Comparison of ENCODE assay signal across 20 cellular contexts in genomic region chr15:89628791-89629715, GRCh38. TPM values are rescaled to one million over a fixed set of nuclear protein-coding genes. Genes with fewer than 3 reads are reported as not detected.
A peak's percentile ranks its signal among the peaks of the same experiment; 100 is the strongest.
DNase-seq lines count a peak whose midpoint lies in the region; FAIRE-seq and TF ChIP-seq lines count a peak whose summit lies in the region.
"Had no signal": no experiment of that assay in that cellular context is flagged by ENCODE, and none has a peak within 500 bp of the region (broad histone marks: within the 10 kb centered on the region; RNA-seq: fewer than 3 reads in every experiment).

No MANE protein-coding gene starts in this region.

- intact Hi-C loops in left ventricle myocardium inferior (cut with micrococcal nuclease), result no loop called here

- H4K20me1 ChIP-seq in osteoblast (ENCODE audit: insufficient read depth, low read length), result no peaks in the 10 kb centered on the region

- DNase-seq in GM12891 (ENCODE audit: insufficient read length, low spot score) (peak; percentile 16), HuH-7 (ENCODE audit: low spot score) (peak; percentile 13), bronchial epithelial cell (ENCODE audit: low read depth) (no peak), osteoblast (ENCODE audit: insufficient read length, low spot score, missing footprints) (peak; percentile 38), retina (no peak), left ventricle myocardium inferior (no peak), NCI-H187 treated with DMSO at 0.1 percent for 48 hours (lab: John Stamatoyannopoulos, UW) (no peak)
- DNase-seq: activated CD4-positive, alpha-beta T cell treated with anti-CD3 and anti-CD28 coated beads, Interleukin-2, amount 50 U/mL, for 1 hour; activated naive CD4-positive, alpha-beta T cell treated with anti-CD3 and anti-CD28 coated beads for 36 hours; activated T-cell treated with anti-CD3 and anti-CD28 coated beads, Interleukin-2, amount 50 U/mL, for 1 hour; Caco-2; cerebellar nuclear complex; effector memory CD4-positive, alpha-beta T cell; EL; immature natural killer cell; lower lobe of right lung; NCI-H2029; NCI-H446 treated with DMSO at 0.1 percent for 48 hours; ovary; tibial artery had no signal

- no peaks in the 10 kb centered on the region for H3K79me2 ChIP-seq in osteoblast (ENCODE audit: insufficient read depth, low read length)

- TF ChIP-seq CTCF in bronchial epithelial cell (IDR thresholded peaks at IDR 0.05; ENCODE audit: insufficient read depth, low read length, severe bottlenecking) (no peak), osteoblast (IDR thresholded peaks at IDR 0.05; ENCODE audit: extremely low read depth, low read depth, low read length) (no peak), left ventricle myocardium inferior (IDR thresholded peaks at IDR 0.05; ENCODE audit: borderline replicate concordance) (no peak)

- H3K27ac ChIP-seq in osteoblast (ENCODE audit: low read depth, low read length), result no peak overlapping the region
- H3K27ac ChIP-seq in left ventricle myocardium inferior (replicated peaks), result no peak overlapping the region
- H3K27ac ChIP-seq: lower lobe of right lung, ovary, tibial artery had no signal

- H2AFZ ChIP-seq in osteoblast (ENCODE audit: low read length), result no peak overlapping the region

- H3K4me2 ChIP-seq in osteoblast (ENCODE audit: insufficient read depth, low read length), result no peak overlapping the region

- FAIRE-seq in GM12891 (lab: Jason Lieb, UNC), result no peak
- FAIRE-seq in bronchial epithelial cell (lab: Jason Lieb, UNC), result peak; percentile 82

- peaks cover 14% of the 10 kb centered on the region for H3K36me3 ChIP-seq in bronchial epithelial cell (ENCODE audit: control insufficient read depth, insufficient read depth, low read length)
- peaks cover 88% of the 10 kb centered on the region for H3K36me3 ChIP-seq in osteoblast (ENCODE audit: insufficient read depth, low read length)
- peaks cover 55% of the 10 kb centered on the region for H3K36me3 ChIP-seq in left ventricle myocardium inferior
- H3K36me3 ChIP-seq: ovary had no signal

- H3K9me3 ChIP-seq in osteoblast (ENCODE audit: low read depth, low read length) (no peaks in the 10 kb centered on the region), left ventricle myocardium inferior (replicated peaks) (no peaks in the 10 kb centered on the region)
- H3K9me3 ChIP-seq: lower lobe of right lung, ovary, tibial artery had no signal

- H3K27me3 ChIP-seq in bronchial epithelial cell (ENCODE audit: control insufficient read depth, insufficient read depth, low read length), result no peaks in the 10 kb centered on the region
- H3K27me3 ChIP-seq in osteoblast (ENCODE audit: insufficient read depth, low read length), result no peaks in the 10 kb centered on the region
- H3K27me3 ChIP-seq in left ventricle myocardium inferior (ENCODE audit: low read depth), result no peaks in the 10 kb centered on the region
- H3K27me3 ChIP-seq: ovary, tibial artery had no signal

- H3K4me1 ChIP-seq in osteoblast (ENCODE audit: insufficient read depth, low read length) (no peaks in the 10 kb centered on the region), left ventricle myocardium inferior (no peaks in the 10 kb centered on the region)
- H3K4me1 ChIP-seq: Caco-2, lower lobe of right lung, tibial artery had no signal

- H3K4me3 ChIP-seq in bronchial epithelial cell (ENCODE audit: low read depth, low read length), result no peak overlapping the region
- no peak overlapping the region for H3K4me3 ChIP-seq in osteoblast (ENCODE audit: insufficient read depth, low read length)
- H3K4me3 ChIP-seq in left ventricle myocardium inferior, result no peak overlapping the region
- H3K4me3 ChIP-seq: lower lobe of right lung, ovary, tibial artery had no signal

- TF ChIP-seq POLR2A in GM12891 (IDR thresholded peaks at IDR 0.05; ENCODE audit: low read depth, low read length), result no peak

TF ChIP-seq in GM12891, 5 proteins besides CTCF, POLR2A, EP300 and RAD21:
- TF ChIP-seq PAX5 (IDR thresholded peaks at IDR 0.05; ENCODE audit: insufficient read depth, low read length, severe bottlenecking), result no peak
- TF ChIP-seq SPI1 (IDR thresholded peaks at IDR 0.05; ENCODE audit: low read depth, low read length), result peak; percentile 21; the same call in 1 of the 2 replicates

RNA-seq across cellular contexts. Expression of gene KIF7, which starts 26.2 kb away (rescaled TPM):
- polyA plus RNA-seq in GM12891 (2012; ENCODE audit: low read depth, missing spikeins), result 0.73 TPM
- 1.3 and 2.1 TPM in 2 replicates for total RNA-seq in bronchial epithelial cell
- 10.6 and 12.3 TPM in 2 replicates for total RNA-seq in osteoblast
- total RNA-seq in left ventricle myocardium inferior, result 2.4 TPM

RNA-seq across cellular contexts. Expression of gene PLIN1, which starts 50.1 kb away (rescaled TPM):
- polyA plus RNA-seq in GM12891 (2012; ENCODE audit: low read depth, missing spikeins), result 0.08 TPM
- total RNA-seq in bronchial epithelial cell, result under 0.01 and 0.51 TPM in 2 replicates
- under 0.01 TPM in 1 of 2 replicates, not detected in the other for total RNA-seq in osteoblast
- total RNA-seq in left ventricle myocardium inferior, result 1.6 TPM
- total RNA-seq: Caco-2 had no signal
- polyA plus RNA-seq: immature natural killer cell had no signal

RNA-seq across cellular contexts. Expression of gene TICRR, which starts 53.8 kb away (rescaled TPM):
- 5.4 TPM for polyA plus RNA-seq in GM12891 (2012; ENCODE audit: low read depth, missing spikeins)
- 0.26 TPM in 2 replicates for total RNA-seq in bronchial epithelial cell
- total RNA-seq in osteoblast, result 0.72 and 0.88 TPM in 2 replicates
- total RNA-seq in left ventricle myocardium inferior, result 0.08 TPM

Comparison
In these comparisons a context has a peak if more than half of its experiments do, and no peak if none do; other contexts are left out.
1. DNase-seq: peak in GM12891 (single experiment), HuH-7 (single experiment) and osteoblast (single experiment); none in bronchial epithelial cell (single experiment), retina (single experiment), left ventricle myocardium inferior (single experiment) and NCI-H187 treated with DMSO at 0.1 percent for 48 hours (single experiment).